ENCODE assay signal across 15 cellular contexts in the genomic region with DNA sequence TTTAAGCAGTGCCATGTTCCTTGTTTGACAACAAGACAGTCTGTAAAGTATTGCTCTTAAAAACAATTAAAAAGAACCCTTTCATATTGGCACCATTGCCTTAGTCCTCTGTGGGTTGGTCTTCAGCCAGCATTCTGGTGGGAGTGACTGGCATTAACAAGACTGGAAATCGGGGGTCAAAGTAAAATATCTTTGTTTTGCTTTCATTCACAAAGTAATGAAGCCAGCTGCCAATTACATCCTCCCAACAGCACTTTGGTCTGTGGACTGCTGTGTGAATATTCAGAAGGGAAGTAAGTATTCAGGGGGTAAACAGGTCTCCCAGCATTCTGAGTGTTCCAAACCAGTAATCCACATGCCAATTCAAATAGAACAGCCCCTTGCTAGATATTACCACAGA. TPM values are rescaled to one million over a fixed set of nuclear protein-coding genes. Genes with fewer than 3 reads are reported as not detected.
A peak's percentile ranks its signal among the peaks of the same experiment; 100 is the strongest.
DNase-seq lines count a peak whose midpoint lies in the region; ATAC-seq and TF ChIP-seq lines count a peak whose summit lies in the region.
"Had no signal": no experiment of that assay in that cellular context is flagged by ENCODE, and none has a peak within 500 bp of the region (broad histone marks: within the 10 kb centered on the region; RNA-seq: fewer than 3 reads in every experiment).

No MANE protein-coding gene starts in this region.

- H3K36me3 ChIP-seq in BLaER1 treated with 17β-estradiol and CSF1 and Interleukin-3, amounts not matched to agents 10 nM and 100 nM = peaks cover 0 to 7% (median 0%) of the 10 kb centered on the region in 11 experiments; a peak in 2 of 22 replicates
- H3K36me3 ChIP-seq in GM23338 (ENCODE audit: insufficient read depth) (no peaks in the 10 kb centered on the region), endodermal cell (ENCODE audit: control insufficient read depth, insufficient read depth, low read length) (peaks cover 5% of the 10 kb centered on the region)
- H3K36me3 ChIP-seq: HAP-1 had no signal

- no peak overlapping the region for H2AFZ ChIP-seq in GM23338

- H3K9me3 Mint-ChIP-seq in GM23338 (no peaks in the 10 kb centered on the region), endodermal cell (no peaks in the 10 kb centered on the region), type B pancreatic cell (no peaks in the 10 kb centered on the region)
- H3K9me3 Mint-ChIP-seq: CD8-positive, alpha-beta memory T cell; IgD-negative memory B cell had no signal

- H3F3A ChIP-seq in GM23338 (replicated peaks; ENCODE audit: low read depth) = no peaks in the 10 kb centered on the region

- no peaks in the 10 kb centered on the region for H4K20me1 ChIP-seq in BLaER1 treated with 17β-estradiol and CSF1 and Interleukin-3, amounts not matched to agents 10 nM and 100 nM
- no peaks in the 10 kb centered on the region for H4K20me1 ChIP-seq in GM23338 (replicated peaks; ENCODE audit: insufficient read depth)

- 0 out of 3 replicates have a peak, but pooled peaks cover under 1% of the 10 kb centered on the region for H3K36me3 Mint-ChIP-seq in GM23338 (ENCODE audit: low read depth)
- peaks cover 2% of the 10 kb centered on the region for H3K36me3 Mint-ChIP-seq in endodermal cell (ENCODE audit: low read depth)
- H3K36me3 Mint-ChIP-seq in type B pancreatic cell = peaks cover 18% of the 10 kb centered on the region
- H3K36me3 Mint-ChIP-seq: CD8-positive, alpha-beta memory T cell; IgD-negative memory B cell had no signal

- H3K27ac ChIP-seq in BLaER1 treated with 17β-estradiol and CSF1 and Interleukin-3, amounts not matched to agents 10 nM and 100 nM = peak overlapping the region in 1 of 11 experiments; percentile 15; a peak in 1 of 22 replicates
- 0 out of 2 replicates have a peak overlapping the region, but pooled peaks have one; percentile 45 for H3K27ac ChIP-seq in GM23338 (ENCODE audit: low read depth)
- H3K27ac ChIP-seq in endodermal cell (ENCODE audit: low read depth, low read length) = no peak overlapping the region

- no peaks in the 10 kb centered on the region for H3K79me2 ChIP-seq in GM23338 (replicated peaks; ENCODE audit: insufficient read depth)

- no peak for ATAC-seq in GM23338

- H3K27me3 Mint-ChIP-seq in GM23338 (ENCODE audit: insufficient read depth, low read depth, poor library complexity) (peaks cover 8% of the 10 kb centered on the region), endodermal cell (ENCODE audit: insufficient read depth) (no peaks in the 10 kb centered on the region), type B pancreatic cell (no peaks in the 10 kb centered on the region)

- H3K4me3 Mint-ChIP-seq in GM23338 (no peak overlapping the region), endodermal cell (no peak overlapping the region), type B pancreatic cell (no peak overlapping the region)
- H3K4me3 Mint-ChIP-seq: CD8-positive, alpha-beta memory T cell; IgD-negative memory B cell had no signal

- H3K4me3 ChIP-seq in BLaER1 treated with 17β-estradiol and CSF1 and Interleukin-3, amounts not matched to agents 10 nM and 100 nM = no peak overlapping the region
- H3K4me3 ChIP-seq in GM23338 (no peak overlapping the region), endodermal cell (ENCODE audit: low read length) (no peak overlapping the region)
- H3K4me3 ChIP-seq: HAP-1 had no signal

- peaks cover 9% of the 10 kb centered on the region for H3K4me1 Mint-ChIP-seq in GM23338
- peaks cover 20% of the 10 kb centered on the region for H3K4me1 Mint-ChIP-seq in endodermal cell
- peaks cover 3% of the 10 kb centered on the region for H3K4me1 Mint-ChIP-seq in type B pancreatic cell (ENCODE audit: unreplicated experiment)
- H3K4me1 Mint-ChIP-seq: CD8-positive, alpha-beta memory T cell; IgD-negative memory B cell had no signal

- H3K4me2 ChIP-seq in BLaER1 treated with 17β-estradiol and CSF1 and Interleukin-3, amounts not matched to agents 10 nM and 100 nM = peak overlapping the region in 9 of 11 experiments; percentile 10 to 91 (median 58); a peak in 10 of 22 replicates
- no peak overlapping the region for H3K4me2 ChIP-seq in GM23338

- H3K4me1 ChIP-seq in BLaER1 treated with 17β-estradiol and CSF1 and Interleukin-3, amounts not matched to agents 10 nM and 100 nM = peaks cover 36 to 76% (median 66%) of the 10 kb centered on the region in 10 experiments
- H3K4me1 ChIP-seq in GM23338 (ENCODE audit: insufficient read depth) (no peaks in the 10 kb centered on the region), endodermal cell (ENCODE audit: control insufficient read depth, insufficient read depth, low read length) (peaks cover 7% of the 10 kb centered on the region)
- H3K4me1 ChIP-seq: HAP-1 had no signal

- H3K27ac Mint-ChIP-seq in GM23338 = peak overlapping the region; percentile 57; the same call in 1 of the 2 replicates
- no peak overlapping the region for H3K27ac Mint-ChIP-seq in endodermal cell
- H3K27ac Mint-ChIP-seq in type B pancreatic cell = peak overlapping the region; percentile 61
- H3K27ac Mint-ChIP-seq: CD8-positive, alpha-beta memory T cell had no signal

- H3K27me3 ChIP-seq in BLaER1 treated with 17β-estradiol and CSF1 and Interleukin-3, amounts not matched to agents 10 nM and 100 nM = no peaks in the 10 kb centered on the region
- no peaks in the 10 kb centered on the region for H3K27me3 ChIP-seq in GM23338 (ENCODE audit: insufficient read depth)
- H3K27me3 ChIP-seq in endodermal cell (ENCODE audit: control insufficient read depth, insufficient read depth, low read length, poor library complexity, severe bottlenecking) = no peaks in the 10 kb centered on the region

- no peak for DNase-seq in GM23338 (ENCODE audit: low spot score)
- DNase-seq in endodermal cell = peak; percentile 13
- no peak for DNase-seq in type B pancreatic cell (ENCODE audit: extremely low spot score, unreplicated experiment)
- DNase-seq in superior temporal gyrus (ENCODE audit: extremely low spot score) = no peak
- no peak for DNase-seq in retina
- DNase-seq in NCI-H345 (lab: John Stamatoyannopoulos, UW) = no peak
- DNase-seq: ACHN; CD8-positive, alpha-beta memory T cell; DMS 273 treated with DMSO at 0.1 percent for 48 hours had no signal

- H3K9me3 ChIP-seq in BLaER1 treated with 17β-estradiol and CSF1 and Interleukin-3, amounts not matched to agents 10 nM and 100 nM (replicated peaks in 1 of 11) = no peaks in the 10 kb centered on the region
- no peaks in the 10 kb centered on the region for H3K9me3 ChIP-seq in endodermal cell (ENCODE audit: control insufficient read depth, low read length)
- H3K9me3 ChIP-seq: HAP-1 had no signal

- 90% methylated on average over 1 of the region's 1 CpG; no CpG with 5 or more reads in 1 of the 2 experiments for WGBS in endodermal cell (ENCODE audit: insufficient coverage in 1 of 2, insufficient read length in 1 of 2), 2 experiments

- no peaks in the 10 kb centered on the region for H3K9me2 ChIP-seq in GM23338 (ENCODE audit: insufficient read depth)

- no peak overlapping the region for H3K9ac ChIP-seq in BLaER1 treated with 17β-estradiol and CSF1 and Interleukin-3, amounts not matched to agents 10 nM and 100 nM
- no peak overlapping the region for H3K9ac ChIP-seq in endodermal cell (ENCODE audit: extremely low read depth, low read length, poor library complexity, severe bottlenecking)

- TF ChIP-seq CTCF in GM23338 (conservative IDR thresholded peaks at IDR 0.05; ENCODE audit: low read depth in 2 of 2) (no peak), endodermal cell (conservative IDR thresholded peaks at IDR 0.05) (no peak), type B pancreatic cell (conservative IDR thresholded peaks at IDR 0.05) (no peak)

TF ChIP-seq in GM23338, 12 proteins besides CTCF, POLR2A, EP300 and RAD21 (continues in another document):
- TF ChIP-seq JUNB (IDR thresholded peaks at IDR 0.05; ENCODE audit: unreplicated experiment) = no peak
- no peak for TF ChIP-seq ETS1 (IDR thresholded peaks at IDR 0.05)

RNA-seq across cellular contexts. Expression of gene VILL, which starts 8.2 kb away (rescaled TPM):
- total RNA-seq in GM23338 (2014; rRNA removed; shearing (Covaris generic)) = 4.2 and 9.8 TPM in 2 replicates
- polyA plus RNA-seq in GM23338 (2016; fragmentation: Nextera tagmentation; extraction: Ambion mirVana) = 2.7 and 3.4 TPM in 2 replicates
- 10 to 100 TPM; 16.0 to 21.3 TPM for total RNA-seq in endodermal cell
- 4.4 TPM for polyA plus RNA-seq in endodermal cell (2013, experiment 1 of 2)
- polyA plus RNA-seq in endodermal cell (2013, experiment 2 of 2) = 3.5 TPM
- 14.2 and 16.9 TPM in 2 replicates for total RNA-seq in type B pancreatic cell (ENCODE audit: low replicate concordance)

RNA-seq across cellular contexts. Expression of gene PLCD1, which starts 47.1 kb away (rescaled TPM):
- total RNA-seq in GM23338 (2014; rRNA removed; shearing (Covaris generic)) = 21.3 and 24.4 TPM in 2 replicates
- 15.3 and 16.0 TPM in 2 replicates for polyA plus RNA-seq in GM23338 (2016; fragmentation: Nextera tagmentation; extraction: Ambion mirVana)
- 10 to 100 TPM; 54.3 to 66.6 TPM for total RNA-seq in endodermal cell
- 45.4 TPM for polyA plus RNA-seq in endodermal cell (2013, experiment 1 of 2)
- 46.2 TPM for polyA plus RNA-seq in endodermal cell (2013, experiment 2 of 2)
- total RNA-seq in type B pancreatic cell (ENCODE audit: low replicate concordance) = 28.7 and 31.6 TPM in 2 replicates

RNA-seq across cellular contexts. Expression of gene DLEC1, which starts 56.7 kb away (rescaled TPM):
- 0.19 and 0.31 TPM in 2 replicates for total RNA-seq in GM23338 (2014; rRNA removed; shearing (Covaris generic))
- polyA plus RNA-seq in GM23338 (2016; fragmentation: Nextera tagmentation; extraction: Ambion mirVana) = 0.66 and 0.71 TPM in 2 replicates
- total RNA-seq in endodermal cell (1 to 10 TPM; 3.9 to 6.0 TPM), type B pancreatic cell (ENCODE audit: low replicate concordance) (0.76 and 3.2 TPM in 2 replicates)
- polyA plus RNA-seq in endodermal cell (2013, experiment 1 of 2) = 1.5 TPM
- 0.83 TPM for polyA plus RNA-seq in endodermal cell (2013, experiment 2 of 2)
- total RNA-seq: A172, Daoy, HT1080 had no signal
